ENCODE assay signal across 8 cellular contexts in the genomic region with DNA sequence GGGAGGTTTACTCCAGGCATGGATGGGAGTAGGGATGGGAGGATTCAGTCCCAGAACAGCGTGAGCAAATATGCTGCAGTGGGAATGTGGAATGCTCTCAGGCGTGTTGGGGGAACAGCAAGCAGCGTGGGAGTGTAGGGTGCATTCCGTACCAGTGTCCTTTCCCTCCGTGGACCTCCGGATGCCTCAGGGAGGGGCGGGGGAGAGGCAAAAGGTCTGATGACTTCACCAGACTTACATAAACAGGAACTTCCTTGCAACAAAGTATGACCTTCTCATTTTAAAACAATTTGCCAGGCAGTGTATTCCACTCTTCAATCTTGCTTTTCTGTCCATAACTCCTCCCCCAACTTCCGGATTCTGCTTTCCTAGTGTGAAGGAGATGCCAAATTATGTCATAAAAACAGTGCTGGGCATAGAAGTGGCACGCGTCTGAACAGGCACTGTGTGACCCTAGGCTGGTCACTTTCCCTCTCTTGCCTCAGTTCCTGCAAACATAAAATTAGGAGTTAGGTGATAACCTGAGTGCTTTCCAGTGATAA. TPM values are rescaled to one million over a fixed set of nuclear protein-coding genes. Genes with fewer than 3 reads are reported as not detected.
DNase-seq lines count a peak whose midpoint lies in the region; ATAC-seq and TF ChIP-seq lines count a peak whose summit lies in the region.

No MANE protein-coding gene starts in this region.

- H3K4me1 ChIP-seq in psoas muscle, result peaks cover 20% of the 10 kb centered on the region

- 13 to 18% (median 17%) methylated on average over 10 of the region's 10 CpGs for WGBS in psoas muscle, 3 donors

- DNase-seq in ELR (ENCODE audit: low read depth) (peak; percentile 92), SW 1271 (lab: John Stamatoyannopoulos, UW) (peak; percentile 77 to 81), glomerular endothelial cell (ENCODE audit: extremely low read depth, low read depth, low spot score) (peak; percentile 77), psoas muscle (peak; percentile 56 to 68), NCI-H2029 treated with DMSO at 0.1 percent for 48 hours (lab: John Stamatoyannopoulos, UW) (no peak), GM10248 (ENCODE audit: extremely low spot score) (no peak), NCI-H128 (lab: John Stamatoyannopoulos, UW; ENCODE audit: unreplicated experiment) (no peak)

- no peaks in the 10 kb centered on the region for H3K9me3 ChIP-seq in psoas muscle

- CTCF ChIA-PET in GM10248 (lab: Yijun Ruan, JAX), result interaction anchor here (5.9 kb wide), 1 partner anchor 15 kb away, joined by 23 read pairs; no protein-coding TSS in a partner anchor

- H3K36me3 ChIP-seq in psoas muscle (ENCODE audit: insufficient read depth in 1 of 2, low read depth in 1 of 2), result no peaks in the 10 kb centered on the region

- TF ChIP-seq CTCF in psoas muscle (IDR thresholded peaks at IDR 0.05) (no peak), GM10248 (IDR thresholded peaks at IDR 0.05; ENCODE audit: control extremely low read depth, extremely low read depth, low read depth, missing control alignments) (no peak)

- peak in 3 of 4 donors; percentile 52 to 73 (median 56) for ATAC-seq in psoas muscle
- no peak for ATAC-seq in HG03457 (IDR thresholded peaks at IDR 0.05; ENCODE audit: unreplicated experiment)

- no peaks in the 10 kb centered on the region for H3K27me3 ChIP-seq in psoas muscle (ENCODE audit: insufficient read depth in 3 of 3, low read length in 2 of 3)

- intact Hi-C loops in psoas muscle (cut with DNase I), result no loop called here

- no peak overlapping the region for H3K4me3 ChIP-seq in psoas muscle

- peak overlapping the region; percentile 59 for H3K27ac ChIP-seq in psoas muscle

- POLR2A ChIA-PET in GM10248 (lab: Yijun Ruan, JAX), result no interaction called here

RNA-seq across cellular contexts. Expression of a gene that starts 36.9 kb away (rescaled TPM):
- 1,125 and 1,716 TPM in 2 replicates for total RNA-seq in glomerular endothelial cell
- total RNA-seq in psoas muscle, result 1,000 to 10,000 TPM; 2,701 to 3,343 (median 3,007) TPM
- 1,000 to 10,000 TPM; 4,667 to 6,936 (median 5,431) TPM for polyA plus RNA-seq in psoas muscle

Comparison
In these comparisons a context has a peak if more than half of its experiments do, and no peak if none do; other contexts are left out.
1. DNase-seq: peak in ELR (single experiment), SW 1271 (2 of 2), glomerular endothelial cell (single experiment) and psoas muscle (2 of 2); none in NCI-H2029 treated with DMSO at 0.1 percent for 48 hours (single experiment), GM10248 (single experiment) and NCI-H128 (single experiment).